In genomic region chr19:1936916-1937610, GRCh38 we compare ENCODE assay signal across 2 cellular contexts.
TF ChIP-seq lines count a peak whose summit lies in the region.

No MANE protein-coding gene starts in this region.

TF ChIP-seq in HEK293, 187 proteins besides CTCF, POLR2A, EP300 and RAD21:
- no peak for TF ChIP-seq ZNF157 (tag by site-specific recombination; IDR thresholded peaks at IDR 0.05)
- no peak for TF ChIP-seq ZSCAN16 (tag by site-specific recombination; IDR thresholded peaks at IDR 0.05)
- TF ChIP-seq ZNF48 (tag by site-specific recombination; IDR thresholded peaks at IDR 0.05): no peak
- no peak for TF ChIP-seq ZNF416 (tag by site-specific recombination; IDR thresholded peaks at IDR 0.05)
- no peak for TF ChIP-seq ZNF645 (tag by site-specific recombination; IDR thresholded peaks at IDR 0.05)
- TF ChIP-seq ZNF596 (tag by site-specific recombination; IDR thresholded peaks at IDR 0.05): peak; percentile 75
- no peak for TF ChIP-seq ZNF19 (tag by site-specific recombination; IDR thresholded peaks at IDR 0.05; ENCODE audit: low read depth)
- TF ChIP-seq ZNF660 (tag by site-specific recombination; IDR thresholded peaks at IDR 0.05): no peak
- TF ChIP-seq SCRT2 (tag by site-specific recombination; IDR thresholded peaks at IDR 0.05): 0 out of 2 replicates have a peak, but pooled peaks have one; percentile 15
- no peak for TF ChIP-seq ZNF555 (tag by site-specific recombination; conservative IDR thresholded peaks at IDR 0.05)
- TF ChIP-seq ZNF155 (tag by site-specific recombination; IDR thresholded peaks at IDR 0.05): no peak
- TF ChIP-seq PRDM4 (tag by site-specific recombination; IDR thresholded peaks at IDR 0.05): no peak

TF ChIP-seq in K562, 482 proteins besides CTCF, POLR2A, EP300 and RAD21:
- TF ChIP-seq ZNF12 (CRISPR knock-in tag; IDR thresholded peaks at IDR 0.05) (peak; percentile 92), NFRKB (IDR thresholded peaks at IDR 0.05; ENCODE audit: low read depth) (no peak), ZNF589 (CRISPR knock-in tag; IDR thresholded peaks at IDR 0.05; ENCODE audit: low read depth) (no peak), CBFA2T3 (IDR thresholded peaks at IDR 0.05) (peak; percentile 55), RBM25 (IDR thresholded peaks at IDR 0.05; ENCODE audit: low read depth, low read length, severe bottlenecking) (peak; percentile 31), CBFA2T2 (conservative IDR thresholded peaks at IDR 0.05) (peak; percentile 43)
- TF ChIP-seq, protein P1, sequence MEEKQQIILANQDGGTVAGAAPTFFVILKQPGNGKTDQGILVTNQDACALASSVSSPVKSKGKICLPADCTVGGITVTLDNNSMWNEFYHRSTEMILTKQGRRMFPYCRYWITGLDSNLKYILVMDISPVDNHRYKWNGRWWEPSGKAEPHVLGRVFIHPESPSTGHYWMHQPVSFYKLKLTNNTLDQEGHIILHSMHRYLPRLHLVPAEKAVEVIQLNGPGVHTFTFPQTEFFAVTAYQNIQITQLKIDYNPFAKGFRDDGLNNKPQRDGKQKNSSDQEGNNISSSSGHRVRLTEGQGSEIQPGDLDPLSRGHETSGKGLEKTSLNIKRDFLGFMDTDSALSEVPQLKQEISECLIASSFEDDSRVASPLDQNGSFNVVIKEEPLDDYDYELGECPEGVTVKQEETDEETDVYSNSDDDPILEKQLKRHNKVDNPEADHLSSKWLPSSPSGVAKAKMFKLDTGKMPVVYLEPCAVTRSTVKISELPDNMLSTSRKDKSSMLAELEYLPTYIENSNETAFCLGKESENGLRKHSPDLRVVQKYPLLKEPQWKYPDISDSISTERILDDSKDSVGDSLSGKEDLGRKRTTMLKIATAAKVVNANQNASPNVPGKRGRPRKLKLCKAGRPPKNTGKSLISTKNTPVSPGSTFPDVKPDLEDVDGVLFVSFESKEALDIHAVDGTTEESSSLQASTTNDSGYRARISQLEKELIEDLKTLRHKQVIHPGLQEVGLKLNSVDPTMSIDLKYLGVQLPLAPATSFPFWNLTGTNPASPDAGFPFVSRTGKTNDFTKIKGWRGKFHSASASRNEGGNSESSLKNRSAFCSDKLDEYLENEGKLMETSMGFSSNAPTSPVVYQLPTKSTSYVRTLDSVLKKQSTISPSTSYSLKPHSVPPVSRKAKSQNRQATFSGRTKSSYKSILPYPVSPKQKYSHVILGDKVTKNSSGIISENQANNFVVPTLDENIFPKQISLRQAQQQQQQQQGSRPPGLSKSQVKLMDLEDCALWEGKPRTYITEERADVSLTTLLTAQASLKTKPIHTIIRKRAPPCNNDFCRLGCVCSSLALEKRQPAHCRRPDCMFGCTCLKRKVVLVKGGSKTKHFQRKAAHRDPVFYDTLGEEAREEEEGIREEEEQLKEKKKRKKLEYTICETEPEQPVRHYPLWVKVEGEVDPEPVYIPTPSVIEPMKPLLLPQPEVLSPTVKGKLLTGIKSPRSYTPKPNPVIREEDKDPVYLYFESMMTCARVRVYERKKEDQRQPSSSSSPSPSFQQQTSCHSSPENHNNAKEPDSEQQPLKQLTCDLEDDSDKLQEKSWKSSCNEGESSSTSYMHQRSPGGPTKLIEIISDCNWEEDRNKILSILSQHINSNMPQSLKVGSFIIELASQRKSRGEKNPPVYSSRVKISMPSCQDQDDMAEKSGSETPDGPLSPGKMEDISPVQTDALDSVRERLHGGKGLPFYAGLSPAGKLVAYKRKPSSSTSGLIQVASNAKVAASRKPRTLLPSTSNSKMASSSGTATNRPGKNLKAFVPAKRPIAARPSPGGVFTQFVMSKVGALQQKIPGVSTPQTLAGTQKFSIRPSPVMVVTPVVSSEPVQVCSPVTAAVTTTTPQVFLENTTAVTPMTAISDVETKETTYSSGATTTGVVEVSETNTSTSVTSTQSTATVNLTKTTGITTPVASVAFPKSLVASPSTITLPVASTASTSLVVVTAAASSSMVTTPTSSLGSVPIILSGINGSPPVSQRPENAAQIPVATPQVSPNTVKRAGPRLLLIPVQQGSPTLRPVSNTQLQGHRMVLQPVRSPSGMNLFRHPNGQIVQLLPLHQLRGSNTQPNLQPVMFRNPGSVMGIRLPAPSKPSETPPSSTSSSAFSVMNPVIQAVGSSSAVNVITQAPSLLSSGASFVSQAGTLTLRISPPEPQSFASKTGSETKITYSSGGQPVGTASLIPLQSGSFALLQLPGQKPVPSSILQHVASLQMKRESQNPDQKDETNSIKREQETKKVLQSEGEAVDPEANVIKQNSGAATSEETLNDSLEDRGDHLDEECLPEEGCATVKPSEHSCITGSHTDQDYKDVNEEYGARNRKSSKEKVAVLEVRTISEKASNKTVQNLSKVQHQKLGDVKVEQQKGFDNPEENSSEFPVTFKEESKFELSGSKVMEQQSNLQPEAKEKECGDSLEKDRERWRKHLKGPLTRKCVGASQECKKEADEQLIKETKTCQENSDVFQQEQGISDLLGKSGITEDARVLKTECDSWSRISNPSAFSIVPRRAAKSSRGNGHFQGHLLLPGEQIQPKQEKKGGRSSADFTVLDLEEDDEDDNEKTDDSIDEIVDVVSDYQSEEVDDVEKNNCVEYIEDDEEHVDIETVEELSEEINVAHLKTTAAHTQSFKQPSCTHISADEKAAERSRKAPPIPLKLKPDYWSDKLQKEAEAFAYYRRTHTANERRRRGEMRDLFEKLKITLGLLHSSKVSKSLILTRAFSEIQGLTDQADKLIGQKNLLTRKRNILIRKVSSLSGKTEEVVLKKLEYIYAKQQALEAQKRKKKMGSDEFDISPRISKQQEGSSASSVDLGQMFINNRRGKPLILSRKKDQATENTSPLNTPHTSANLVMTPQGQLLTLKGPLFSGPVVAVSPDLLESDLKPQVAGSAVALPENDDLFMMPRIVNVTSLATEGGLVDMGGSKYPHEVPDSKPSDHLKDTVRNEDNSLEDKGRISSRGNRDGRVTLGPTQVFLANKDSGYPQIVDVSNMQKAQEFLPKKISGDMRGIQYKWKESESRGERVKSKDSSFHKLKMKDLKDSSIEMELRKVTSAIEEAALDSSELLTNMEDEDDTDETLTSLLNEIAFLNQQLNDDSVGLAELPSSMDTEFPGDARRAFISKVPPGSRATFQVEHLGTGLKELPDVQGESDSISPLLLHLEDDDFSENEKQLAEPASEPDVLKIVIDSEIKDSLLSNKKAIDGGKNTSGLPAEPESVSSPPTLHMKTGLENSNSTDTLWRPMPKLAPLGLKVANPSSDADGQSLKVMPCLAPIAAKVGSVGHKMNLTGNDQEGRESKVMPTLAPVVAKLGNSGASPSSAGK (IDR thresholded peaks at IDR 0.05): no peak
- TF ChIP-seq, protein P2, sequence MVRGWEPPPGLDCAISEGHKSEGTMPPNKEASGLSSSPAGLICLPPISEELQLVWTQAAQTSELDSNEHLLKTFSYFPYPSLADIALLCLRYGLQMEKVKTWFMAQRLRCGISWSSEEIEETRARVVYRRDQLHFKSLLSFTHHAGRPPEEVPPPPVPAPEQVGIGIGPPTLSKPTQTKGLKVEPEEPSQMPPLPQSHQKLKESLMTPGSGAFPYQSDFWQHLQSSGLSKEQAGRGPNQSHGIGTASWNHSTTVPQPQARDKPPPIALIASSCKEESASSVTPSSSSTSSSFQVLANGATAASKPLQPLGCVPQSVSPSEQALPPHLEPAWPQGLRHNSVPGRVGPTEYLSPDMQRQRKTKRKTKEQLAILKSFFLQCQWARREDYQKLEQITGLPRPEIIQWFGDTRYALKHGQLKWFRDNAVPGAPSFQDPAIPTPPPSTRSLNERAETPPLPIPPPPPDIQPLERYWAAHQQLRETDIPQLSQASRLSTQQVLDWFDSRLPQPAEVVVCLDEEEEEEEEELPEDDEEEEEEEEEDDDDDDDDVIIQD (CRISPR knock-in tag; IDR thresholded peaks at IDR 0.05): no peak
- TF ChIP-seq, protein P3, sequence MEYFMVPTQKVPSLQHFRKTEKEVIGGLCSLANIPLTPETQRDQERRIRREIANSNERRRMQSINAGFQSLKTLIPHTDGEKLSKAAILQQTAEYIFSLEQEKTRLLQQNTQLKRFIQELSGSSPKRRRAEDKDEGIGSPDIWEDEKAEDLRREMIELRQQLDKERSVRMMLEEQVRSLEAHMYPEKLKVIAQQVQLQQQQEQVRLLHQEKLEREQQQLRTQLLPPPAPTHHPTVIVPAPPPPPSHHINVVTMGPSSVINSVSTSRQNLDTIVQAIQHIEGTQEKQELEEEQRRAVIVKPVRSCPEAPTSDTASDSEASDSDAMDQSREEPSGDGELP (CRISPR knock-in tag; IDR thresholded peaks at IDR 0.05; ENCODE audit: borderline replicate concordance): peak; percentile 59; the same call in 1 of the 2 replicates
- TF ChIP-seq, protein P4, sequence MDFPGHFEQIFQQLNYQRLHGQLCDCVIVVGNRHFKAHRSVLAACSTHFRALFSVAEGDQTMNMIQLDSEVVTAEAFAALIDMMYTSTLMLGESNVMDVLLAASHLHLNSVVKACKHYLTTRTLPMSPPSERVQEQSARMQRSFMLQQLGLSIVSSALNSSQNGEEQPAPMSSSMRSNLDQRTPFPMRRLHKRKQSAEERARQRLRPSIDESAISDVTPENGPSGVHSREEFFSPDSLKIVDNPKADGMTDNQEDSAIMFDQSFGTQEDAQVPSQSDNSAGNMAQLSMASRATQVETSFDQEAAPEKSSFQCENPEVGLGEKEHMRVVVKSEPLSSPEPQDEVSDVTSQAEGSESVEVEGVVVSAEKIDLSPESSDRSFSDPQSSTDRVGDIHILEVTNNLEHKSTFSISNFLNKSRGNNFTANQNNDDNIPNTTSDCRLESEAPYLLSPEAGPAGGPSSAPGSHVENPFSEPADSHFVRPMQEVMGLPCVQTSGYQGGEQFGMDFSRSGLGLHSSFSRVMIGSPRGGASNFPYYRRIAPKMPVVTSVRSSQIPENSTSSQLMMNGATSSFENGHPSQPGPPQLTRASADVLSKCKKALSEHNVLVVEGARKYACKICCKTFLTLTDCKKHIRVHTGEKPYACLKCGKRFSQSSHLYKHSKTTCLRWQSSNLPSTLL (IDR thresholded peaks at IDR 0.05): no peak
- TF ChIP-seq, protein P5, sequence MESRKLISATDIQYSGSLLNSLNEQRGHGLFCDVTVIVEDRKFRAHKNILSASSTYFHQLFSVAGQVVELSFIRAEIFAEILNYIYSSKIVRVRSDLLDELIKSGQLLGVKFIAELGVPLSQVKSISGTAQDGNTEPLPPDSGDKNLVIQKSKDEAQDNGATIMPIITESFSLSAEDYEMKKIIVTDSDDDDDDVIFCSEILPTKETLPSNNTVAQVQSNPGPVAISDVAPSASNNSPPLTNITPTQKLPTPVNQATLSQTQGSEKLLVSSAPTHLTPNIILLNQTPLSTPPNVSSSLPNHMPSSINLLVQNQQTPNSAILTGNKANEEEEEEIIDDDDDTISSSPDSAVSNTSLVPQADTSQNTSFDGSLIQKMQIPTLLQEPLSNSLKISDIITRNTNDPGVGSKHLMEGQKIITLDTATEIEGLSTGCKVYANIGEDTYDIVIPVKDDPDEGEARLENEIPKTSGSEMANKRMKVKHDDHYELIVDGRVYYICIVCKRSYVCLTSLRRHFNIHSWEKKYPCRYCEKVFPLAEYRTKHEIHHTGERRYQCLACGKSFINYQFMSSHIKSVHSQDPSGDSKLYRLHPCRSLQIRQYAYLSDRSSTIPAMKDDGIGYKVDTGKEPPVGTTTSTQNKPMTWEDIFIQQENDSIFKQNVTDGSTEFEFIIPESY (CRISPR knock-in tag; IDR thresholded peaks at IDR 0.05): peak; percentile 91
